In the genomic region with DNA sequence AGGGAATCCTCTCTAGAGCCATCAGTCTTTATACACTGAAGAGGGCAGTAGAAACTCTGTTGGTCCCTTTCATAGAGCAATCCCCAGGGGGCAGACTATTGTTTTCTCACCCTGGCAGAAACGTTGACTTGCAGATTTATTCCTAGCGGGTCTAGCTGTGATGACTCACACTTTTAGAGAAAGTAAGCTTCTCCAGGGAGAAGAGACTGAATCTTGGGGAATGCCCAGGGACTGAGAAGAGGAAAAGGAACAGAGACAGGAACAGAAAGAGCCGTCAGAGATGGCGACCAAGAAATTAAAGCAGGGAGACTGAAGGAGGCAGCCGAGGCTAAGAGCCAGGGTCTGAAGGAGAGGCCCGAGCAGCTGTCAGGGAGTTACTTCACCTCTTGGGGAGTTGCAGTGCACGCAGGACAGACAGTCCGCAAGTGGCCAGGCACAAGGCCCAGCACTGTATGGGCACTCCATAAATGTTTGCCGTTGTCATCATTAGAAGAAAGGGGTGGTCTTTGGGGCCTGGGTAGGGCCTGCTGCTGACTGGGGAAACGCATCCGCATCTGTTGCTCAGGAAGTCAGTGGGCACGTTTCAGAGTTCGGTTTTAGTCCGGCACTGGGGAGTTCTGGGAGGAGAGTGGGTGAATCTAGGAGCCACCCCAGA, we compare ENCODE assay signal across 8 cellular contexts. TPM values are rescaled to one million over a fixed set of nuclear protein-coding genes. Genes with fewer than 3 reads are reported as not detected.
DNase-seq lines count a peak whose midpoint lies in the region; ATAC-seq and TF ChIP-seq lines count a peak whose summit lies in the region.

No MANE protein-coding gene starts in this region.

- H3K9me3 Mint-ChIP-seq in brain = no peaks in the 10 kb centered on the region

- peak overlapping the region; percentile 65 for H3K9ac ChIP-seq in HUES48 (ENCODE audit: low read depth, low read length)

- H3K27ac ChIP-seq in HUES48 (ENCODE audit: low read depth, low read length) (peak overlapping the region; percentile 100), SJSA1 (peak overlapping the region; percentile 61), sigmoid colon (peak overlapping the region; percentile 77 to 98 (median 92))

- H3K9me3 ChIP-seq in HUES48 (ENCODE audit: control insufficient read depth, insufficient read depth, low read length) (no peaks in the 10 kb centered on the region), SJSA1 (replicated peaks) (no peaks in the 10 kb centered on the region), sigmoid colon (no peaks in the 10 kb centered on the region)

- no peaks in the 10 kb centered on the region for H3K27me3 ChIP-seq in HUES48 (ENCODE audit: control insufficient read depth, insufficient read depth, low read length)
- no peaks in the 10 kb centered on the region for H3K27me3 ChIP-seq in SJSA1 (replicated peaks)
- H3K27me3 ChIP-seq in sigmoid colon = no peaks in the 10 kb centered on the region

- peak; percentile 85 for DNase-seq in CD1c-positive myeloid dendritic cell (ENCODE audit: extremely low spot score)
- peak; percentile 89 to 94 for DNase-seq in SJSA1 (ENCODE audit: low read depth in 1 of 2, low spot score in 2 of 2)
- peak; percentile 94 for DNase-seq in iPS DF 19.7 (ENCODE audit: low read depth, low spot score)
- peak; percentile 89 for DNase-seq in sigmoid colon

- H3K36me3 ChIP-seq in HUES48 (ENCODE audit: control insufficient read depth, insufficient read depth, low read length) (peaks cover 29% of the 10 kb centered on the region), SJSA1 (peaks cover 35% of the 10 kb centered on the region), sigmoid colon (peaks cover 6 to 10% (median 8%) of the 10 kb centered on the region in 4 donors)

- TF ChIP-seq EP300 in sigmoid colon (IDR thresholded peaks at IDR 0.05) = no peak

- H3K4me3 ChIP-seq in HUES48 (ENCODE audit: low read depth, low read length) (peak overlapping the region; percentile 6), SJSA1 (no peak overlapping the region), sigmoid colon (peak overlapping the region in 2 of 4 donors; percentile 10 to 13)

- H3K4me3 Mint-ChIP-seq in brain = peak overlapping the region in 4 of 5 experiments; percentile 18 to 36 (median 33)

- WGBS in sigmoid colon, 2 donors = 16 to 46% methylated on average over 14 of the region's 14 CpGs

- peak overlapping the region; percentile 19 to 92 (median 91) for H3K27ac Mint-ChIP-seq in brain

- peaks cover 2% of the 10 kb centered on the region for H3K27me3 Mint-ChIP-seq in brain

- H3K4me1 ChIP-seq in HUES48 (ENCODE audit: control insufficient read depth, insufficient read depth, low read length) (peaks cover 46% of the 10 kb centered on the region), SJSA1 (replicated peaks) (peaks cover 26% of the 10 kb centered on the region), sigmoid colon (peaks cover 0 to 65% (median 56%) of the 10 kb centered on the region in 4 donors)

- no peak for TF ChIP-seq POLR2A in sigmoid colon (IDR thresholded peaks at IDR 0.05)

- H3K36me3 Mint-ChIP-seq in brain = no peaks in the 10 kb centered on the region

- H3K4me1 Mint-ChIP-seq in brain = peaks cover 38% of the 10 kb centered on the region

- intact Hi-C loops in sigmoid colon (cut with DNase I) = loop anchor here (2.0 to 5.0 kb wide), 2 partner anchors 129 to 147 kb away; partner anchors contain the start of genes TAPBPL and VAMP1

- TF ChIP-seq CTCF in brain (conservative IDR thresholded peaks at IDR 0.05) = peak; percentile 39 to 49
- peak; percentile 41 to 73 (median 48) for TF ChIP-seq CTCF in sigmoid colon (IDR thresholded peaks at IDR 0.05)

- ATAC-seq in GM18867 (IDR thresholded peaks at IDR 0.05; ENCODE audit: unreplicated experiment) (peak; percentile 61), GM21717 (IDR thresholded peaks at IDR 0.05; ENCODE audit: unreplicated experiment) (no peak)

RNA-seq across cellular contexts. Expression of gene PLEKHG6, which starts 13.0 kb away (rescaled TPM):
- total RNA-seq in SJSA1 (2014; rRNA removed; shearing (Covaris generic)) = 0.08 TPM in 1 of 2 replicates, not detected in the other
- 2.3 TPM for polyA plus RNA-seq in brain (ENCODE audit: insufficient read depth, low read depth, low replicate concordance)
- total RNA-seq in sigmoid colon = 1 to 10 TPM in 1 of 4 donors, under 1 TPM in 1, not detected in 2; 0.99 to 2.5 TPM
- polyA plus RNA-seq in sigmoid colon = 100 to 1,000 TPM in 1 of 3 donors, 10 to 100 TPM in 2; 61.3 to 146 (median 93.6) TPM

RNA-seq across cellular contexts. Expression of gene TNFRSF1A, which starts 18.4 kb away (rescaled TPM):
- 109 and 132 TPM in 2 replicates for total RNA-seq in SJSA1 (2014; rRNA removed; shearing (Covaris generic))
- polyA plus RNA-seq in brain (ENCODE audit: insufficient read depth, low read depth, low replicate concordance) (24.6 TPM), sigmoid colon (100 to 1,000 TPM in 1 of 3 donors, 10 to 100 TPM in 2; 31.7 to 107 (median 74.5) TPM)
- 100 to 1,000 TPM; 135 to 191 (median 176) TPM for total RNA-seq in sigmoid colon

RNA-seq across cellular contexts. Expression of gene SCNN1A, which starts 51.9 kb away (rescaled TPM):
- 0.18 and 4.7 TPM in 2 replicates for total RNA-seq in SJSA1 (2014; rRNA removed; shearing (Covaris generic))
- polyA plus RNA-seq in brain (ENCODE audit: insufficient read depth, low read depth, low replicate concordance) (211 TPM), sigmoid colon (100 to 1,000 TPM in 1 of 3 donors, 10 to 100 TPM in 2; 51.1 to 169 (median 53.5) TPM)
- 1 to 10 TPM in 3 of 4 donors, under 1 TPM in 1; 0.82 to 7.2 (median 1.1) TPM for total RNA-seq in sigmoid colon
